Comparison of ENCODE assay signal across 8 cellular contexts in the genomic region with DNA sequence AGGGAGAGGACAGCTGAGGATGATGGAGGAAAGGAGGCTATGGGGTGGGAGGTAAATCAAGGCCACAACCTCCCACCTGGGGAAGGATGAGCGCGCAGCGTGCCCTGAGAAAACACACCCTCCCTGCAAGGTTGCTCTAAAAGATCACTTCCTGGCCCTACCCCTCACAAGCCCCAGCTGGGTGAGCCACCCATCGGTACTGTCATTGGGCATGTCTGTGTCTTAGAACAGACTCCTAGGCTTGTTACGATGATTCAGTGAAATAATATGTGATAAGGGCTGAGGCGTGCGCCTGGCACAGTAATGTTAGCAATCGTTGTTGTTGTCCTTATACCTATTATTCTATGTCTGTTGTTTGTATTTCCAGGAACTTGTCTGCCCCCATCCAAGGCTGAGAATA.
A peak's percentile ranks its signal among the peaks of the same experiment; 100 is the strongest.
DNase-seq lines count a peak whose midpoint lies in the region; ATAC-seq and TF ChIP-seq lines count a peak whose summit lies in the region.

No MANE protein-coding gene starts in this region.

- ATAC-seq in activated CD8-positive, alpha-beta T cell treated with anti-CD3 and anti-CD28 coated beads for 36 hours: peak; percentile 82

- DNase-seq in activated CD4-positive, alpha-beta memory T cell treated with anti-CD3 and anti-CD28 coated beads for 36 hours: peak; percentile 38
- DNase-seq in activated CD4-positive, alpha-beta memory T cell treated with anti-CD3 and anti-CD28 coated beads, Interleukin-2, amount 10 ng/mL, durations not matched to agents 7 days and 5 days: no peak
- DNase-seq in activated CD8-positive, alpha-beta T cell treated with anti-CD3 and anti-CD28 coated beads for 36 hours: peak; percentile 69
- DNase-seq in glomerular visceral epithelial cell (ENCODE audit: extremely low spot score) (peak; percentile 42), GM10266 (ENCODE audit: extremely low spot score) (no peak), NCI-H2196 treated with DMSO at 0.1 percent for 48 hours (lab: John Stamatoyannopoulos, UW; ENCODE audit: unreplicated experiment) (no peak)
- DNase-seq in stimulated activated CD8-positive, alpha-beta memory T cell treated with anti-CD3 and anti-CD28 coated beads, Interleukin-12 subunit alpha, Interleukin-12 subunit beta, amount 100 ng/mL, for 1 hour (ENCODE audit: low read depth): peak; percentile 11
- no peak for DNase-seq in central memory CD4-positive, alpha-beta T cell

- CTCF ChIA-PET in activated CD4-positive, alpha-beta memory T cell treated with anti-CD3 and anti-CD28 coated beads for 36 hours (lab: Charles Lee): interaction anchor here (0.7 to 1.4 kb wide), 2 partner anchors 48 to 76 kb away, joined by 3 to 4 read pairs; no protein-coding TSS in a partner anchor
- CTCF ChIA-PET in activated CD4-positive, alpha-beta memory T cell treated with anti-CD3 and anti-CD28 coated beads, Interleukin-2, amount 10 ng/mL, durations not matched to agents 7 days and 5 days (lab: Charles Lee): interaction anchor here (1.1 kb wide), 1 partner anchor 433 kb away, joined by 3 read pairs; no protein-coding TSS in a partner anchor
- CTCF ChIA-PET in activated CD8-positive, alpha-beta T cell treated with anti-CD3 and anti-CD28 coated beads for 36 hours (lab: Charles Lee): interaction anchor here (0.7 to 1.0 kb wide), 3 partner anchors 75 to 192 kb away, joined by 3 read pairs; no protein-coding TSS in a partner anchor

- H3K36me3 Mint-ChIP-seq in activated CD4-positive, alpha-beta memory T cell treated with anti-CD3 and anti-CD28 coated beads for 36 hours: no peaks in the 10 kb centered on the region
- no peaks in the 10 kb centered on the region for H3K36me3 Mint-ChIP-seq in activated CD4-positive, alpha-beta memory T cell treated with anti-CD3 and anti-CD28 coated beads, Interleukin-2, amount 10 ng/mL, durations not matched to agents 7 days and 5 days (ENCODE audit: low read depth)
- no peaks in the 10 kb centered on the region for H3K36me3 Mint-ChIP-seq in activated CD8-positive, alpha-beta T cell treated with anti-CD3 and anti-CD28 coated beads for 36 hours (ENCODE audit: low read depth)

- peaks cover 15% of the 10 kb centered on the region for H3K4me1 Mint-ChIP-seq in activated CD4-positive, alpha-beta memory T cell treated with anti-CD3 and anti-CD28 coated beads for 36 hours (ENCODE audit: low read depth)
- H3K4me1 Mint-ChIP-seq in activated CD4-positive, alpha-beta memory T cell treated with anti-CD3 and anti-CD28 coated beads, Interleukin-2, amount 10 ng/mL, durations not matched to agents 7 days and 5 days: peaks cover 20% of the 10 kb centered on the region
- peaks cover 30% of the 10 kb centered on the region for H3K4me1 Mint-ChIP-seq in activated CD8-positive, alpha-beta T cell treated with anti-CD3 and anti-CD28 coated beads for 36 hours (ENCODE audit: low read depth)

- no peak overlapping the region for H3K27ac Mint-ChIP-seq in activated CD4-positive, alpha-beta memory T cell treated with anti-CD3 and anti-CD28 coated beads for 36 hours
- no peak overlapping the region for H3K27ac Mint-ChIP-seq in activated CD4-positive, alpha-beta memory T cell treated with anti-CD3 and anti-CD28 coated beads, Interleukin-2, amount 10 ng/mL, durations not matched to agents 7 days and 5 days
- H3K27ac Mint-ChIP-seq in activated CD8-positive, alpha-beta T cell treated with anti-CD3 and anti-CD28 coated beads for 36 hours: no peak overlapping the region

- H3K27me3 Mint-ChIP-seq in activated CD4-positive, alpha-beta memory T cell treated with anti-CD3 and anti-CD28 coated beads for 36 hours: no peaks in the 10 kb centered on the region
- H3K27me3 Mint-ChIP-seq in activated CD4-positive, alpha-beta memory T cell treated with anti-CD3 and anti-CD28 coated beads, Interleukin-2, amount 10 ng/mL, durations not matched to agents 7 days and 5 days: peaks cover 36% of the 10 kb centered on the region
- H3K27me3 Mint-ChIP-seq in activated CD8-positive, alpha-beta T cell treated with anti-CD3 and anti-CD28 coated beads for 36 hours: no peaks in the 10 kb centered on the region

- no peaks in the 10 kb centered on the region for H3K9me3 Mint-ChIP-seq in activated CD4-positive, alpha-beta memory T cell treated with anti-CD3 and anti-CD28 coated beads for 36 hours
- H3K9me3 Mint-ChIP-seq in activated CD4-positive, alpha-beta memory T cell treated with anti-CD3 and anti-CD28 coated beads, Interleukin-2, amount 10 ng/mL, durations not matched to agents 7 days and 5 days: no peaks in the 10 kb centered on the region
- H3K9me3 Mint-ChIP-seq in activated CD8-positive, alpha-beta T cell treated with anti-CD3 and anti-CD28 coated beads for 36 hours: no peaks in the 10 kb centered on the region

- no peak overlapping the region for H3K4me3 Mint-ChIP-seq in activated CD4-positive, alpha-beta memory T cell treated with anti-CD3 and anti-CD28 coated beads for 36 hours
- H3K4me3 Mint-ChIP-seq in activated CD4-positive, alpha-beta memory T cell treated with anti-CD3 and anti-CD28 coated beads, Interleukin-2, amount 10 ng/mL, durations not matched to agents 7 days and 5 days: no peak overlapping the region
- H3K4me3 Mint-ChIP-seq in activated CD8-positive, alpha-beta T cell treated with anti-CD3 and anti-CD28 coated beads for 36 hours: no peak overlapping the region

- intact Hi-C loops in activated CD4-positive, alpha-beta memory T cell treated with anti-CD3 and anti-CD28 coated beads for 36 hours (cut with micrococcal nuclease): no loop called here
- intact Hi-C loops in activated CD8-positive, alpha-beta T cell treated with anti-CD3 and anti-CD28 coated beads for 36 hours (cut with micrococcal nuclease): no loop called here

- POLR2A ChIA-PET in activated CD4-positive, alpha-beta memory T cell treated with anti-CD3 and anti-CD28 coated beads for 36 hours (lab: Charles Lee): interaction anchor here (0.5 kb wide), 1 partner anchor 375 kb away, joined by 3 read pairs; no protein-coding TSS in a partner anchor
- POLR2A ChIA-PET in activated CD4-positive, alpha-beta memory T cell treated with anti-CD3 and anti-CD28 coated beads, Interleukin-2, amount 10 ng/mL, durations not matched to agents 7 days and 5 days (lab: Charles Lee): no interaction called here
- POLR2A ChIA-PET in activated CD8-positive, alpha-beta T cell treated with anti-CD3 and anti-CD28 coated beads for 36 hours (lab: Charles Lee): interaction anchor here (1.3 kb wide), 1 partner anchor 19 kb away, joined by 3 read pairs; no protein-coding TSS in a partner anchor

- no peak for TF ChIP-seq CTCF in activated CD8-positive, alpha-beta T cell treated with anti-CD3 and anti-CD28 coated beads for 36 hours (IDR thresholded peaks at IDR 0.05)
- TF ChIP-seq CTCF in GM10266 (IDR thresholded peaks at IDR 0.05; ENCODE audit: control insufficient read depth, insufficient read depth, low read depth, missing control alignments): no peak

Comparison
In these comparisons a context has a peak if more than half of its experiments do, and no peak if none do; other contexts are left out.
1. DNase-seq: peak in activated CD4-positive, alpha-beta memory T cell treated with anti-CD3 and anti-CD28 coated beads for 36 hours (single experiment), activated CD8-positive, alpha-beta T cell treated with anti-CD3 and anti-CD28 coated beads for 36 hours (single experiment), glomerular visceral epithelial cell (single experiment) and stimulated activated CD8-positive, alpha-beta memory T cell treated with anti-CD3 and anti-CD28 coated beads, Interleukin-12 subunit alpha, Interleukin-12 subunit beta, amount 100 ng/mL, for 1 hour (single experiment); none in activated CD4-positive, alpha-beta memory T cell treated with anti-CD3 and anti-CD28 coated beads, Interleukin-2, amount 10 ng/mL, durations not matched to agents 7 days and 5 days (single experiment), central memory CD4-positive, alpha-beta T cell (single experiment), GM10266 (single experiment) and NCI-H2196 treated with DMSO at 0.1 percent for 48 hours (single experiment).